Comparison of ENCODE assay signal across 1 cellular context in the genomic region with DNA sequence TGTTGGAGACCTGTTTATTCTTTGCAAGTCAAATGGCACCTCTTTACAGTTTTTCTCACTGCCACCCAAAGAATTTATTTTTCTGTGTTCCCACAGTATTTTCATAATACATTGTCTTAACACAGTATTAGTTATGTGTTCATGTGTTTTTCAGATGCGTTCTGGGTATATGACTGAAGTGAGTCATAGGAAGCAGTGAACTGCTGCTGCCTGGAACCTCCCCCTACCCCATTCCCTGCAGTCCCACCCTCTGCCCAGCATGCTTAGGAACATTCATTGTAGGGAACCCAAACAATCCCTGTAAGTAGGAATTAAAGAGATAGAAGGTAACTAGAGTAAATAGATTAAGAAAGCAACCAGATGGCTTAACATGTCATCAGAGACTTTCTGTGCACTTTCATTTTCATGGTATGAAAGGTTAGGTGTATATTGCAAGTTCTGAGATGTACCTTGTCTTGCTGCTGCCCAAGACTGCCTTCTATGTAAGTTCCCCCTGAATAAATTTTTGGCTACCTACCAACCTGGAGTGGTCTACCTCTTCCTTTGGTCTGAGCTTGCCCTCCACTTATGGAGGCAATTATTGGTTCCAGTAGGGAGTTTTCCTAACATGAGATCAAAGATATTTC.
TF ChIP-seq lines count a peak whose summit lies in the region.

No MANE protein-coding gene starts in this region.

TF ChIP-seq in IMR-90, 13 proteins besides CTCF, POLR2A, EP300 and RAD21 (continued from another document):
- no peak for TF ChIP-seq MXI1 (IDR thresholded peaks at IDR 0.05; ENCODE audit: borderline replicate concordance, low read depth, low read length)
- TF ChIP-seq CHD1 (IDR thresholded peaks at IDR 0.05; ENCODE audit: low read depth, low read length): no peak
- no peak for TF ChIP-seq RFX5 (IDR thresholded peaks at IDR 0.05; ENCODE audit: low read depth, low read length)
- no peak for TF ChIP-seq RCOR1 (IDR thresholded peaks at IDR 0.05; ENCODE audit: insufficient replicate concordance, low read length)
- TF ChIP-seq MAZ (IDR thresholded peaks at IDR 0.05; ENCODE audit: borderline replicate concordance, low read depth, low read length): no peak
- no peak for TF ChIP-seq BHLHE40 (IDR thresholded peaks at IDR 0.05; ENCODE audit: low read depth, low read length)
- no peak for TF ChIP-seq ELK1 (IDR thresholded peaks at IDR 0.05; ENCODE audit: borderline replicate concordance, low read depth, low read length)
- TF ChIP-seq CEBPB (IDR thresholded peaks at IDR 0.05; ENCODE audit: low read depth, low read length): no peak
- no peak for TF ChIP-seq MAFK (IDR thresholded peaks at IDR 0.05; ENCODE audit: low read depth, low read length)
- TF ChIP-seq SMC3 (IDR thresholded peaks at IDR 0.05; ENCODE audit: low read depth, low read length): no peak
TF ChIP-seq in IMR-90: peak in this region for 0.
